Comparison of ENCODE assay signal across 20 cellular contexts in genomic region chr22:43008921-43009320, GRCh38. TPM values are rescaled to one million over a fixed set of nuclear protein-coding genes. Genes with fewer than 3 reads are reported as not detected.
DNase-seq lines count a peak whose midpoint lies in the region; ATAC-seq, FAIRE-seq and TF ChIP-seq lines count a peak whose summit lies in the region.
"Had no signal": no experiment of that assay in that cellular context is flagged by ENCODE, and none has a peak within 500 bp of the region (broad histone marks: within the 10 kb centered on the region; RNA-seq: fewer than 3 reads in every experiment).

No MANE protein-coding gene starts in this region.

- H3K79me2 ChIP-seq in ACC112 (ENCODE audit: control insufficient read depth, insufficient read depth, low read length, unreplicated experiment) = peaks cover 90% of the 10 kb centered on the region

- TF ChIP-seq CTCF in esophagus muscularis mucosa (IDR thresholded peaks at IDR 0.05) (no peak), pancreas (IDR thresholded peaks at IDR 0.05) (no peak)

- ATAC-seq in pancreas (no peak), GM18907 (IDR thresholded peaks at IDR 0.05; ENCODE audit: unreplicated experiment) (no peak)
- ATAC-seq: K562; natural killer cell treated with Interleukin-12 subunit alpha and Interleukin-12 subunit beta and Interleukin-15 and Interleukin-18, amount 100 ng/mL, for 72 hours; T-cell had no signal

- no peak for TF ChIP-seq EP300 in esophagus muscularis mucosa (IDR thresholded peaks at IDR 0.05)

- intact Hi-C loops in esophagus muscularis mucosa (cut with DNase I) = no loop called here
- intact Hi-C loops in pancreas (cut with DNase I) = no loop called here

- peak; percentile 35 for DNase-seq in M059J (ENCODE audit: low read depth)
- DNase-seq in esophagus muscularis mucosa (ENCODE audit: extremely low spot score) = no peak
- no peak for DNase-seq in pancreas
- DNase-seq in NOMO-1 treated with dmso at 0.1 percent for 144 hours (lab: John Stamatoyannopoulos, UW; ENCODE audit: unreplicated experiment) = no peak
- DNase-seq in stimulated activated CD4-positive, alpha-beta T cell treated with anti-CD3 and anti-CD28 coated beads, Interleukin-1b, Interleukin-23, amount 100 ng/mL, for 48 hours = no peak
- DNase-seq in GM19238 (ENCODE audit: insufficient read length, low spot score) = no peak
- DNase-seq: ACHN; activated CD4-positive, alpha-beta T cell treated with anti-CD3 and anti-CD28 coated beads, Interleukin-2, amount 10 ng/mL, durations not matched to agents 7 days and 5 days; CD4-positive, alpha-beta T cell; heart left ventricle; NCI-H2029 treated with DMSO at 0.1 percent for 48 hours; NCI-H510A; small intestine; stimulated activated CD4-positive, alpha-beta T cell treated with anti-CD3 and anti-CD28 coated beads, Interleukin-4, amount 100 ng/mL, for 24 hours; T-cell had no signal

- no peaks in the 10 kb centered on the region for H3K9me3 ChIP-seq in esophagus muscularis mucosa
- no peaks in the 10 kb centered on the region for H3K9me3 ChIP-seq in pancreas
- H3K9me3 ChIP-seq: heart left ventricle had no signal

- peak overlapping the region; percentile 52 for H3K27ac ChIP-seq in ACC112 (ENCODE audit: low read depth, low read length)
- H3K27ac ChIP-seq in esophagus muscularis mucosa (replicated peaks in 1 of 4) = peak overlapping the region; percentile 62 to 74 (median 67)
- peak overlapping the region in 3 of 4 donors; percentile 23 to 76 (median 39) for H3K27ac ChIP-seq in pancreas

- 58% methylated on average over 4 of the region's 4 CpGs for WGBS in esophagus muscularis mucosa
- 33 to 41% methylated on average over 4 of the region's 4 CpGs for WGBS in pancreas, 2 donors

- TF ChIP-seq POLR2A in esophagus muscularis mucosa (IDR thresholded peaks at IDR 0.05; ENCODE audit: low read depth) = no peak

- H3K4me1 ChIP-seq in ACC112 (ENCODE audit: control insufficient read depth, insufficient read depth, low read length, unreplicated experiment) = peaks cover 49% of the 10 kb centered on the region
- peaks cover 42 to 95% (median 89%) of the 10 kb centered on the region in 4 donors for H3K4me1 ChIP-seq in esophagus muscularis mucosa
- H3K4me1 ChIP-seq in pancreas = peaks cover 63 to 87% (median 68%) of the 10 kb centered on the region in 3 donors

- no peak for FAIRE-seq in pancreas (lab: Jason Lieb, UNC)
- FAIRE-seq: K562, small intestine had no signal

- H3K27me3 ChIP-seq in ACC112 (ENCODE audit: insufficient read depth, low read length) = no peaks in the 10 kb centered on the region
- no peaks in the 10 kb centered on the region for H3K27me3 ChIP-seq in esophagus muscularis mucosa
- no peaks in the 10 kb centered on the region for H3K27me3 ChIP-seq in pancreas
- H3K27me3 ChIP-seq: heart left ventricle had no signal

- no peak overlapping the region for H2AFZ ChIP-seq in ACC112 (ENCODE audit: low read length, unreplicated experiment)

- H3K4me3 ChIP-seq in ACC112 (ENCODE audit: low read depth, low read length) (no peak overlapping the region), esophagus muscularis mucosa (peak overlapping the region in 1 of 4 donors; percentile 4), pancreas (no peak overlapping the region)
- H3K4me3 ChIP-seq: heart left ventricle, K562, lung had no signal

- no peaks in the 10 kb centered on the region for H3K36me3 ChIP-seq in ACC112 (ENCODE audit: insufficient read depth, low read length)
- H3K36me3 ChIP-seq in esophagus muscularis mucosa = no peaks in the 10 kb centered on the region
- H3K36me3 ChIP-seq in pancreas = no peaks in the 10 kb centered on the region
- H3K36me3 ChIP-seq: heart left ventricle had no signal

RNA-seq across cellular contexts. Expression of gene PACSIN2, which starts 6.0 kb away (rescaled TPM):
- 31.0 and 51.0 TPM in 2 replicates for total RNA-seq in M059J (2014; rRNA removed; shearing (Covaris generic))
- total RNA-seq in esophagus muscularis mucosa (100 to 1,000 TPM in 3 of 4 donors, 10 to 100 TPM in 1; 91.1 to 147 (median 116) TPM), pancreas (100 to 1,000 TPM in 2 of 6 donors, 10 to 100 TPM in 4; 65.2 to 109 (median 96.0) TPM)
- 10 to 100 TPM; 45.1 to 90.6 TPM for polyA plus RNA-seq in pancreas
